In the genomic region with DNA sequence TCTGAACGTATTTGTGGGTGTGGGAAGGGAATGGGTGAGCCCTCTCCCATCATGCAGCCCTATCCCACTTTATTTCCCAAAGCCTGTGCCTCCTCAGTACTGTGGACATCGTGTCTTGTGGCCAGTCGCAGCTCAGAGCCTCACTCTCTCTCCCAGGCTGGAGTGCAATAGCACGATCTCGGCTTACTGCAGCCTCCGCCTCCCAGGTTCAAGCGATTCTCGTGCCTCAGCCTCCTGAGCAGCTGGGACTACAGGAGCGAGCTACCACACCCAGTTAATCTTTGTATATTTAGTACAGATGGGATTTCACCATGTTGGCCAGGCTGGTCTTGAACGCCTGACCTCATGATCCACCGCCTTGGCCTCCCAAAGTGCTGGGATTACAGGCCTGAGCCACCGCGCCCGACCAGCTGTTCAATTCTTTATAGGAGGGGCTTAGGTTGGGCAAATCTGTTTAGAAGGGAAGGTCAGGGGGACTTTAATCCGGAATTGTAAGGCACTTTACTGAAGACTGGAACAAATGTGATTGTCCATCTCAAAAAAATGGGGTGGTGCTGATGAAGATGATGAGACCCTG, we compare ENCODE assay signal across 24 cellular contexts. TPM values are rescaled to one million over a fixed set of nuclear protein-coding genes. Genes with fewer than 3 reads are reported as not detected.
DNase-seq lines count a peak whose midpoint lies in the region; ATAC-seq and TF ChIP-seq lines count a peak whose summit lies in the region.
"Had no signal": no experiment of that assay in that cellular context is flagged by ENCODE, and none has a peak within 500 bp of the region (broad histone marks: within the 10 kb centered on the region; RNA-seq: fewer than 3 reads in every experiment).

No MANE protein-coding gene starts in this region.

- H2AK5ac ChIP-seq in H9 (ENCODE audit: insufficient read length, low read length): peak overlapping the region; percentile 30

- H3K27ac ChIP-seq in H9 (ENCODE audit: insufficient read length, low read depth, low read length): no peak overlapping the region
- H3K27ac ChIP-seq in SJCRH30: peak overlapping the region; percentile 26
- peak overlapping the region; percentile 31 for H3K27ac ChIP-seq in hepatocyte
- H3K27ac ChIP-seq in transverse colon: peak overlapping the region; percentile 66 to 82 (median 73)
- H3K27ac ChIP-seq: C4-2B, neural progenitor cell, right atrium auricular region, spleen had no signal

- H2BK5ac ChIP-seq in H9 (ENCODE audit: insufficient read length, low read length): no peak overlapping the region

- H3K9ac ChIP-seq in H9 (ENCODE audit: extremely low read depth, insufficient read length, low read length): no peak overlapping the region
- H3K9ac ChIP-seq: neural progenitor cell had no signal

- H3K4me1 ChIP-seq in H9 (ENCODE audit: insufficient read depth, low read length) (no peaks in the 10 kb centered on the region), SJCRH30 (peaks cover 19% of the 10 kb centered on the region), hepatocyte (ENCODE audit: insufficient read depth) (peaks cover 35% of the 10 kb centered on the region), transverse colon (peaks cover 5 to 43% (median 27%) of the 10 kb centered on the region in 4 donors)
- H3K4me1 ChIP-seq: neural progenitor cell had no signal

- H2AFZ ChIP-seq in H9 (ENCODE audit: low read length) (no peak overlapping the region), hepatocyte (no peak overlapping the region)
- H2AFZ ChIP-seq: neural progenitor cell had no signal

- H2BK120ac ChIP-seq in H9 (ENCODE audit: low read depth, low read length, poor library complexity, severe bottlenecking): no peak overlapping the region

- peaks cover 10 to 12% (median 12%) of the 10 kb centered on the region in 3 experiments for H3K36me3 Mint-ChIP-seq in H9 (ENCODE audit: insufficient read depth in 1 of 3, low read depth in 3 of 3)
- H3K36me3 Mint-ChIP-seq in activated T-helper 1 cell treated with anti-CD3 and anti-CD28 coated beads, Interleukin-12 subunit alpha, Interleukin-12 subunit beta, Interleukin-2, Interleukin-4 antibody, amounts not matched to agents 30 ng/mL and 10 ng/mL and 1 ng/mL, durations not matched to agents 14 hours and 24 hours and 36 hours (ENCODE audit: low read depth): no peaks in the 10 kb centered on the region
- H3K36me3 Mint-ChIP-seq: activated naive CD8-positive, alpha-beta T cell; immature natural killer cell had no signal

- WGBS in H9 (ENCODE audit: extremely low coverage, insufficient read length, low lambda C conversion rate): no CpG with 5 or more reads among the region's 15 CpGs
- 78% methylated on average over 15 of the region's 15 CpGs for WGBS in hepatocyte (ENCODE audit: low lambda C conversion rate, missing lambda C conversion rate)
- 0 to 52% methylated on average over 1 to 15 of the region's 15 CpGs for WGBS in transverse colon (ENCODE audit: low coverage in 1 of 2), 2 donors

- H3K9me2 ChIP-seq in hepatocyte (replicated peaks; ENCODE audit: insufficient read depth): no peaks in the 10 kb centered on the region

- peaks cover 10 to 12% of the 10 kb centered on the region in 2 experiments for H3K9me3 Mint-ChIP-seq in H9
- no peaks in the 10 kb centered on the region for H3K9me3 Mint-ChIP-seq in activated T-helper 1 cell treated with anti-CD3 and anti-CD28 coated beads, Interleukin-12 subunit alpha, Interleukin-12 subunit beta, Interleukin-2, Interleukin-4 antibody, amounts not matched to agents 30 ng/mL and 10 ng/mL and 1 ng/mL, durations not matched to agents 14 hours and 24 hours and 36 hours
- H3K9me3 Mint-ChIP-seq: immature natural killer cell had no signal

- no peaks in the 10 kb centered on the region for H3K9me3 ChIP-seq in H9 (ENCODE audit: control insufficient read depth, low read depth, low read length)
- H3K9me3 ChIP-seq in SJCRH30 (replicated peaks): no peaks in the 10 kb centered on the region
- no peaks in the 10 kb centered on the region for H3K9me3 ChIP-seq in hepatocyte (ENCODE audit: low read depth)
- no peaks in the 10 kb centered on the region for H3K9me3 ChIP-seq in transverse colon
- H3K9me3 ChIP-seq: right atrium auricular region, spleen, stomach, thyroid gland had no signal

- H3K23ac ChIP-seq in H9 (ENCODE audit: insufficient read length, low read depth, low read length): no peak overlapping the region

- H4K20me1 ChIP-seq in H9 (ENCODE audit: control insufficient read depth, insufficient read depth, insufficient read length) (no peaks in the 10 kb centered on the region), hepatocyte (ENCODE audit: insufficient read depth, poor library complexity, severe bottlenecking) (no peaks in the 10 kb centered on the region)

- no peak for DNase-seq in H9
- DNase-seq in SJCRH30: peak in 1 of 2 experiments; percentile 75
- no peak for DNase-seq in hepatocyte (ENCODE audit: low spot score)
- DNase-seq in transverse colon: no peak
- no peak for DNase-seq in activated T-helper 1 cell treated with anti-CD3 and anti-CD28 coated beads, Interleukin-12 subunit alpha, Interleukin-12 subunit beta, Interleukin-2, Interleukin-4 antibody, amounts not matched to agents 30 ng/mL and 10 ng/mL and 1 ng/mL, durations not matched to agents 14 hours and 24 hours and 36 hours (ENCODE audit: low spot score)
- no peak for DNase-seq in NCI-H2081 (lab: John Stamatoyannopoulos, UW)
- DNase-seq: anterior cingulate cortex, GOT3, Kasumi-1, NCI-H446 treated with DMSO at 0.1 percent for 48 hours, NCI-H774, SIG-M5, SW 1271 had no signal

- in situ Hi-C loops in transverse colon (cut with MboI; ENCODE audit: low pct_ligation_motif_present in 1 of 4, low pct_unique_long_range_greater_than_20kb in 1 of 4, low sequenced_read_pairs in 3 of 4): no loop called here

- H3T11ph ChIP-seq in H9 (ENCODE audit: low read length): no peak overlapping the region

- no peak overlapping the region for H3K56ac ChIP-seq in H9 (ENCODE audit: insufficient read length, low read depth, low read length)

- TF ChIP-seq POLR2A in transverse colon (IDR thresholded peaks at IDR 0.05): no peak

- no peak overlapping the region for H3K4ac ChIP-seq in H9 (ENCODE audit: low read depth, low read length)

- no peak overlapping the region for H3K18ac ChIP-seq in H9 (ENCODE audit: insufficient read length, low read depth, low read length)

- no peaks in the 10 kb centered on the region for H3K23me2 ChIP-seq in H9 (ENCODE audit: insufficient read length, low read depth, low read length, poor library complexity, severe bottlenecking)

- H3K4me3 Mint-ChIP-seq in H9: no peak overlapping the region
- H3K4me3 Mint-ChIP-seq in activated T-helper 1 cell treated with anti-CD3 and anti-CD28 coated beads, Interleukin-12 subunit alpha, Interleukin-12 subunit beta, Interleukin-2, Interleukin-4 antibody, amounts not matched to agents 30 ng/mL and 10 ng/mL and 1 ng/mL, durations not matched to agents 14 hours and 24 hours and 36 hours: no peak overlapping the region
- H3K4me3 Mint-ChIP-seq: activated CD4-positive, alpha-beta T cell treated with anti-CD3 and anti-CD28 coated beads for 36 hours; activated naive CD8-positive, alpha-beta T cell; immature natural killer cell; neural progenitor cell had no signal

- no peak overlapping the region for H4K8ac ChIP-seq in H9 (replicated peaks; ENCODE audit: insufficient read length, low read depth, low read length)

- no peaks in the 10 kb centered on the region for H3K36me3 ChIP-seq in SJCRH30
- H3K36me3 ChIP-seq in hepatocyte (replicated peaks; ENCODE audit: insufficient read depth, low read depth): no peaks in the 10 kb centered on the region
- H3K36me3 ChIP-seq in transverse colon: no peaks in the 10 kb centered on the region
- H3K36me3 ChIP-seq: neural progenitor cell, right atrium auricular region, thyroid gland had no signal

- no peak overlapping the region for H3K27ac Mint-ChIP-seq in H9
- no peak overlapping the region for H3K27ac Mint-ChIP-seq in activated T-helper 1 cell treated with anti-CD3 and anti-CD28 coated beads, Interleukin-12 subunit alpha, Interleukin-12 subunit beta, Interleukin-2, Interleukin-4 antibody, amounts not matched to agents 30 ng/mL and 10 ng/mL and 1 ng/mL, durations not matched to agents 14 hours and 24 hours and 36 hours
- H3K27ac Mint-ChIP-seq: activated CD4-positive, alpha-beta T cell treated with anti-CD3 and anti-CD28 coated beads for 36 hours; activated naive CD8-positive, alpha-beta T cell; immature natural killer cell; neural progenitor cell had no signal

- intact Hi-C loops in transverse colon (cut with DNase I; ENCODE audit: low total_unique reads): no loop called here
- intact Hi-C loops in activated T-helper 1 cell treated with anti-CD3 and anti-CD28 coated beads, Interleukin-12 subunit alpha, Interleukin-12 subunit beta, Interleukin-2, Interleukin-4 antibody, amounts not matched to agents 30 ng/mL and 10 ng/mL and 1 ng/mL, durations not matched to agents 14 hours and 24 hours and 36 hours (cut with micrococcal nuclease): loop anchor here (2.0 kb wide), 1 partner anchor 70 kb away; no protein-coding TSS in a partner anchor

- no peak for TF ChIP-seq CTCF in H9 (conservative IDR thresholded peaks at IDR 0.05)
- TF ChIP-seq CTCF in hepatocyte (IDR thresholded peaks at IDR 0.05; ENCODE audit: poor library complexity): no peak
- no peak for TF ChIP-seq CTCF in transverse colon (IDR thresholded peaks at IDR 0.05)

- no peaks in the 10 kb centered on the region; the same call in 1 of the 2 replicates for H3K27me3 Mint-ChIP-seq in H9 (ENCODE audit: low read depth)
- peaks cover 4% of the 10 kb centered on the region for H3K27me3 Mint-ChIP-seq in activated T-helper 1 cell treated with anti-CD3 and anti-CD28 coated beads, Interleukin-12 subunit alpha, Interleukin-12 subunit beta, Interleukin-2, Interleukin-4 antibody, amounts not matched to agents 30 ng/mL and 10 ng/mL and 1 ng/mL, durations not matched to agents 14 hours and 24 hours and 36 hours (ENCODE audit: insufficient read depth)
- H3K27me3 Mint-ChIP-seq: activated CD4-positive, alpha-beta T cell treated with anti-CD3 and anti-CD28 coated beads for 36 hours; activated naive CD8-positive, alpha-beta T cell had no signal

- no peak overlapping the region for H3K4me3 ChIP-seq in SJCRH30
- H3K4me3 ChIP-seq in hepatocyte: no peak overlapping the region
- no peak overlapping the region for H3K4me3 ChIP-seq in transverse colon
- H3K4me3 ChIP-seq: neural progenitor cell, right atrium auricular region, spleen, thyroid gland had no signal

- H3K79me1 ChIP-seq in H9 (ENCODE audit: insufficient read depth, low read depth, low read length, poor library complexity, severe bottlenecking): no peaks in the 10 kb centered on the region

- no peak overlapping the region for H3K14ac ChIP-seq in H9 (ENCODE audit: insufficient read depth, low read length)

- peaks cover 14% of the 10 kb centered on the region in 2 experiments for H3K4me1 Mint-ChIP-seq in H9
- H3K4me1 Mint-ChIP-seq in activated T-helper 1 cell treated with anti-CD3 and anti-CD28 coated beads, Interleukin-12 subunit alpha, Interleukin-12 subunit beta, Interleukin-2, Interleukin-4 antibody, amounts not matched to agents 30 ng/mL and 10 ng/mL and 1 ng/mL, durations not matched to agents 14 hours and 24 hours and 36 hours (ENCODE audit: low read depth): peaks cover 14% of the 10 kb centered on the region
- H3K4me1 Mint-ChIP-seq: activated CD4-positive, alpha-beta T cell treated with anti-CD3 and anti-CD28 coated beads for 36 hours; immature natural killer cell had no signal

- no peak overlapping the region for H4K91ac ChIP-seq in H9 (ENCODE audit: insufficient read length, low read depth, low read length)

- no peak for ATAC-seq in GM19455 (IDR thresholded peaks at IDR 0.05; ENCODE audit: unreplicated experiment)

- H2BK12ac ChIP-seq in H9 (ENCODE audit: insufficient read length, low read depth, low read length): no peak overlapping the region

- TF ChIP-seq EP300 in transverse colon (IDR thresholded peaks at IDR 0.05; ENCODE audit: low read depth): no peak

- H2BK20ac ChIP-seq in H9 (ENCODE audit: low read depth, low read length, poor library complexity, severe bottlenecking): no peak overlapping the region

- H3K4me2 ChIP-seq in H9 (ENCODE audit: insufficient read depth, insufficient read length, low read length) (no peak overlapping the region), hepatocyte (peak overlapping the region; percentile 6)

- no peaks in the 10 kb centered on the region for H3K79me2 ChIP-seq in H9 (ENCODE audit: insufficient read depth, low read length)
- H3K79me2 ChIP-seq in hepatocyte: no peaks in the 10 kb centered on the region

- H3K27me3 ChIP-seq in H9 (ENCODE audit: insufficient read depth, low read length): no peaks in the 10 kb centered on the region
- H3K27me3 ChIP-seq in SJCRH30: no peaks in the 10 kb centered on the region
- no peaks in the 10 kb centered on the region for H3K27me3 ChIP-seq in hepatocyte
- no peaks in the 10 kb centered on the region for H3K27me3 ChIP-seq in transverse colon
- H3K27me3 ChIP-seq: neural progenitor cell, right atrium auricular region, spleen, stomach, thyroid gland had no signal

- no peak overlapping the region for H2BK15ac ChIP-seq in H9 (ENCODE audit: low read depth, low read length)

- no peak overlapping the region for H4K5ac ChIP-seq in H9 (ENCODE audit: insufficient read length, low read depth, low read length)

RNA-seq across cellular contexts. Expression of gene BDH1, which starts 42.7 kb away (rescaled TPM):
- total RNA-seq in H9 (2021) (16.3 and 23.8 TPM in 2 replicates), hepatocyte (62.9 and 64.2 TPM in 2 replicates), transverse colon (100 to 1,000 TPM; 127 to 258 (median 197) TPM)
- 27.3 and 34.8 TPM in 2 replicates for total RNA-seq in SJCRH30 (2014; rRNA removed; shearing (Covaris generic))
- polyA plus RNA-seq in hepatocyte: 40.3 and 61.8 TPM in 2 replicates
- total RNA-seq in activated T-helper 1 cell treated with anti-CD3 and anti-CD28 coated beads, Interleukin-12 subunit alpha, Interleukin-12 subunit beta, Interleukin-2, Interleukin-4 antibody, amounts not matched to agents 30 ng/mL and 10 ng/mL and 1 ng/mL, durations not matched to agents 14 hours and 24 hours and 36 hours: 120 and 126 TPM in 2 replicates
- total RNA-seq: G401 had no signal
